In the genomic region with DNA sequence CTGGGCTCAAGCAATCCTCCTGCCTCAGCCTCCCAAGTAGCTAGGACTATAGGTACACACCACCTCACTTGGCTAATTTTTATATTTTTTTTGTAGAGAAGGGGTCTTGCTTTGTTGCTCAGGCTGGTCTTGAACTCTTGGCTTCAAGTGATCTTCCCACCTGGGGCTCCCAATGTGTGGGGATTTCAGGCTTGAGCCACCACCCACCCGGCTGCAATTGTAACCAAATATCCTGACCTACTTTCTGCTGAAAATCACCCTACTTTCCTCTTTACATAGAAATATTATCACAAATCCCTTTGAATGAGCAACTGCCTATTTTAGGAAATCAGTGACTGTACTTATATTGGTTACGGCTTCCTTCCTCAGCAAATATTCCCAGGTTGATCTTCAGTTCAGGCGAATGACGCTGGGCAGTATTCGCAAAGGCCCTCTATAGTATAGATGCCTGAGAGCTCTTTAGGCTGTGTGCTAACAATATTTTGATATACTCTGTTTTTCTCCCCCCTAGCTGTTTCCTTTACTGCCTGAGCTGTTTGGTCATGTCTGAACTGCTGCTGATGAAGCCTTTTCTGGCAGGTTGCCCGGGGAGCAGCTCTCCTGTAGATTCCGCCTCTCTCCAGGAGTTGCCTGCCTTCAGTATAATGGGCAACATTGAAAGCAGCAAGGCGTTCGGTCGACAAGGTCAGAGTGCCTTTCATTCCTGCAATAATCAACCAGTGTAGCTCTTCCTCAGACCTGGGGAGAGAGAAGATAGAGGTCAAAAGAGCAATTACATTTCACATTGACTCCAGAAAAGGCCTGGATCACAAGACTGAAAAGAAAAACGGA, we compare ENCODE assay signal across 1 cellular context.
TF ChIP-seq lines count a peak whose summit lies in the region.

No MANE protein-coding gene starts in this region.

TF ChIP-seq in HepG2, 621 proteins besides CTCF, POLR2A, EP300 and RAD21 (continued from another document and continues in another):
- TF ChIP-seq ARID5B (CRISPR knock-in tag; IDR thresholded peaks at IDR 0.05) (peak; percentile 48), MIXL1 (CRISPR knock-in tag; IDR thresholded peaks at IDR 0.05) (0 out of 2 replicates have a peak, but pooled peaks have one; percentile 19), ZNF841 (CRISPR knock-in tag; IDR thresholded peaks at IDR 0.05; ENCODE audit: borderline replicate concordance) (no peak), CBFB (CRISPR knock-in tag; IDR thresholded peaks at IDR 0.05) (no peak), ZNF773 (CRISPR knock-in tag; IDR thresholded peaks at IDR 0.05; ENCODE audit: borderline replicate concordance) (no peak), KLF12 (CRISPR knock-in tag; IDR thresholded peaks at IDR 0.05; ENCODE audit: borderline replicate concordance) (no peak), ARID2 (CRISPR knock-in tag; IDR thresholded peaks at IDR 0.05; ENCODE audit: borderline replicate concordance) (no peak), ZNF20 (CRISPR knock-in tag; IDR thresholded peaks at IDR 0.05) (no peak), SP140L (CRISPR knock-in tag; IDR thresholded peaks at IDR 0.05; ENCODE audit: borderline replicate concordance) (no peak), ZNF678 (CRISPR knock-in tag; IDR thresholded peaks at IDR 0.05) (no peak), RARA (CRISPR knock-in tag; IDR thresholded peaks at IDR 0.05) (0 out of 2 replicates have a peak, but pooled peaks have one; percentile 24), HNRNPLL (IDR thresholded peaks at IDR 0.05; ENCODE audit: low read depth, low read length, poor library complexity, severe bottlenecking) (no peak), TEAD3 (CRISPR knock-in tag; optimal IDR thresholded peaks at IDR 0.05; ENCODE audit: borderline replicate concordance) (peak; percentile 59), TOPORS (CRISPR knock-in tag; IDR thresholded peaks at IDR 0.05) (no peak), JUNB (CRISPR knock-in tag; IDR thresholded peaks at IDR 0.05; ENCODE audit: borderline replicate concordance) (no peak), MAFK (conservative IDR thresholded peaks at IDR 0.05 in 1 of 2, IDR thresholded peaks at IDR 0.05 in 1 of 2; ENCODE audit: low read length in 2 of 2) (no peak), ZNF317 (CRISPR knock-in tag; IDR thresholded peaks at IDR 0.05) (no peak), ZNF687 (CRISPR knock-in tag; IDR thresholded peaks at IDR 0.05) (no peak), PHF8 (CRISPR knock-in tag; IDR thresholded peaks at IDR 0.05) (no peak), PHF21A (CRISPR knock-in tag; IDR thresholded peaks at IDR 0.05) (0 out of 2 replicates have a peak, but pooled peaks have one; percentile 20), ZNF431 (CRISPR knock-in tag; IDR thresholded peaks at IDR 0.05; ENCODE audit: borderline replicate concordance, low read depth) (no peak), FOXJ3 (CRISPR knock-in tag; IDR thresholded peaks at IDR 0.05; ENCODE audit: borderline replicate concordance) (0 out of 2 replicates have a peak, but pooled peaks have one; percentile 23), ATF3 (CRISPR knock-in tag; IDR thresholded peaks at IDR 0.05) (no peak), CEBPB (IDR thresholded peaks at IDR 0.05; ENCODE audit: borderline replicate concordance, low read depth, low read length) (no peak), SMARCC2 (IDR thresholded peaks at IDR 0.05) (no peak), ELF4 (CRISPR knock-in tag; IDR thresholded peaks at IDR 0.05; ENCODE audit: borderline replicate concordance) (no peak), NR2F2 (IDR thresholded peaks at IDR 0.05; ENCODE audit: borderline replicate concordance, low read depth) (0 out of 2 replicates have a peak, but pooled peaks have one; percentile 25), SNAPC2 (CRISPR knock-in tag; IDR thresholded peaks at IDR 0.05) (no peak), ARHGAP35 (CRISPR knock-in tag; IDR thresholded peaks at IDR 0.05; ENCODE audit: borderline replicate concordance) (no peak), NR2F1 (CRISPR knock-in tag; IDR thresholded peaks at IDR 0.05) (peak; percentile 25 to 32; a peak in 1 of 4 replicates), ZNF605 (CRISPR knock-in tag; IDR thresholded peaks at IDR 0.05) (no peak), HOXA3 (CRISPR knock-in tag; IDR thresholded peaks at IDR 0.05) (0 out of 2 replicates have a peak, but pooled peaks have one; percentile 14), HNRNPH1 (optimal IDR thresholded peaks at IDR 0.05; ENCODE audit: low read depth, low read length) (no peak)
- TF ChIP-seq, protein P1, sequence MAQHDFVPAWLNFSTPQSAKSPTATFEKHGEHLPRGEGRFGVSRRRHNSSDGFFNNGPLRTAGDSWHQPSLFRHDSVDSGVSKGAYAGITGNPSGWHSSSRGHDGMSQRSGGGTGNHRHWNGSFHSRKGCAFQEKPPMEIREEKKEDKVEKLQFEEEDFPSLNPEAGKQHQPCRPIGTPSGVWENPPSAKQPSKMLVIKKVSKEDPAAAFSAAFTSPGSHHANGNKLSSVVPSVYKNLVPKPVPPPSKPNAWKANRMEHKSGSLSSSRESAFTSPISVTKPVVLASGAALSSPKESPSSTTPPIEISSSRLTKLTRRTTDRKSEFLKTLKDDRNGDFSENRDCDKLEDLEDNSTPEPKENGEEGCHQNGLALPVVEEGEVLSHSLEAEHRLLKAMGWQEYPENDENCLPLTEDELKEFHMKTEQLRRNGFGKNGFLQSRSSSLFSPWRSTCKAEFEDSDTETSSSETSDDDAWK (CRISPR knock-in tag; IDR thresholded peaks at IDR 0.05), result no peak
- TF ChIP-seq, protein P2, sequence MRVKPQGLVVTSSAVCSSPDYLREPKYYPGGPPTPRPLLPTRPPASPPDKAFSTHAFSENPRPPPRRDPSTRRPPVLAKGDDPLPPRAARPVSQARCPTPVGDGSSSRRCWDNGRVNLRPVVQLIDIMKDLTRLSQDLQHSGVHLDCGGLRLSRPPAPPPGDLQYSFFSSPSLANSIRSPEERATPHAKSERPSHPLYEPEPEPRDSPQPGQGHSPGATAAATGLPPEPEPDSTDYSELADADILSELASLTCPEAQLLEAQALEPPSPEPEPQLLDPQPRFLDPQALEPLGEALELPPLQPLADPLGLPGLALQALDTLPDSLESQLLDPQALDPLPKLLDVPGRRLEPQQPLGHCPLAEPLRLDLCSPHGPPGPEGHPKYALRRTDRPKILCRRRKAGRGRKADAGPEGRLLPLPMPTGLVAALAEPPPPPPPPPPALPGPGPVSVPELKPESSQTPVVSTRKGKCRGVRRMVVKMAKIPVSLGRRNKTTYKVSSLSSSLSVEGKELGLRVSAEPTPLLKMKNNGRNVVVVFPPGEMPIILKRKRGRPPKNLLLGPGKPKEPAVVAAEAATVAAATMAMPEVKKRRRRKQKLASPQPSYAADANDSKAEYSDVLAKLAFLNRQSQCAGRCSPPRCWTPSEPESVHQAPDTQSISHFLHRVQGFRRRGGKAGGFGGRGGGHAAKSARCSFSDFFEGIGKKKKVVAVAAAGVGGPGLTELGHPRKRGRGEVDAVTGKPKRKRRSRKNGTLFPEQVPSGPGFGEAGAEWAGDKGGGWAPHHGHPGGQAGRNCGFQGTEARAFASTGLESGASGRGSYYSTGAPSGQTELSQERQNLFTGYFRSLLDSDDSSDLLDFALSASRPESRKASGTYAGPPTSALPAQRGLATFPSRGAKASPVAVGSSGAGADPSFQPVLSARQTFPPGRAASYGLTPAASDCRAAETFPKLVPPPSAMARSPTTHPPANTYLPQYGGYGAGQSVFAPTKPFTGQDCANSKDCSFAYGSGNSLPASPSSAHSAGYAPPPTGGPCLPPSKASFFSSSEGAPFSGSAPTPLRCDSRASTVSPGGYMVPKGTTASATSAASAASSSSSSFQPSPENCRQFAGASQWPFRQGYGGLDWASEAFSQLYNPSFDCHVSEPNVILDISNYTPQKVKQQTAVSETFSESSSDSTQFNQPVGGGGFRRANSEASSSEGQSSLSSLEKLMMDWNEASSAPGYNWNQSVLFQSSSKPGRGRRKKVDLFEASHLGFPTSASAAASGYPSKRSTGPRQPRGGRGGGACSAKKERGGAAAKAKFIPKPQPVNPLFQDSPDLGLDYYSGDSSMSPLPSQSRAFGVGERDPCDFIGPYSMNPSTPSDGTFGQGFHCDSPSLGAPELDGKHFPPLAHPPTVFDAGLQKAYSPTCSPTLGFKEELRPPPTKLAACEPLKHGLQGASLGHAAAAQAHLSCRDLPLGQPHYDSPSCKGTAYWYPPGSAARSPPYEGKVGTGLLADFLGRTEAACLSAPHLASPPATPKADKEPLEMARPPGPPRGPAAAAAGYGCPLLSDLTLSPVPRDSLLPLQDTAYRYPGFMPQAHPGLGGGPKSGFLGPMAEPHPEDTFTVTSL (CRISPR knock-in tag; IDR thresholded peaks at IDR 0.05; ENCODE audit: borderline replicate concordance), result peak; percentile 55; the same call in 1 of the 2 replicates
- TF ChIP-seq, protein P3, sequence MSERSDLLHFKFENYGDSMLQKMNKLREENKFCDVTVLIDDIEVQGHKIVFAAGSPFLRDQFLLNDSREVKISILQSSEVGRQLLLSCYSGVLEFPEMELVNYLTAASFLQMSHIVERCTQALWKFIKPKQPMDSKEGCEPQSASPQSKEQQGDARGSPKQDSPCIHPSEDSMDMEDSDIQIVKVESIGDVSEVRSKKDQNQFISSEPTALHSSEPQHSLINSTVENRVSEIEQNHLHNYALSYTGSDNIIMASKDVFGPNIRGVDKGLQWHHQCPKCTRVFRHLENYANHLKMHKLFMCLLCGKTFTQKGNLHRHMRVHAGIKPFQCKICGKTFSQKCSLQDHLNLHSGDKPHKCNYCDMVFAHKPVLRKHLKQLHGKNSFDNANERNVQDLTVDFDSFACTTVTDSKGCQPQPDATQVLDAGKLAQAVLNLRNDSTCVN (CRISPR knock-in tag; IDR thresholded peaks at IDR 0.05; ENCODE audit: borderline replicate concordance), result 0 out of 2 replicates have a peak, but pooled peaks have one; percentile 22
